8 cellular contexts compared by ENCODE assay signal in the genomic region with DNA sequence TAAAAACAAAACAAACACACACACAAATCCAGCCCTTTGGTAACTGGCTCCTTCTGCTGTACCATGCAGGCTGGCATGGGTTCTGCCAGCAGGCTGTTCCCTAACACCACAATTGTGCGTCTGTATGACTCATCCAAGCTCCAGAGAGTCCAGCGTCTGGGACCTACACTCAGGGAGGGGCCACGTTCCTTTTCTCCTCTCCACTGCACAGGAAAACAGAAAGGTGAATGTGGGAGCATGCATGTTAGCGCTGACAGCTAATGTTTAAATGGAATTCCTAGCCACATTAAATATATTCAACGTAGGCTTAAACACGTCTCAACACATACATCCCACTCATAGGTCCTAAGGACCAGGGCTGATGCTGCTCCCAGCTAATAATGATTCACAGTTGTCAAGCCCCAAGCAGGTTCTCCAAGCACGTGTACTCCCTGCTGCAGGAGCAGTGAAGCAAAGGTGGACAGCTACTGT. TPM values are rescaled to one million over a fixed set of nuclear protein-coding genes. Genes with fewer than 3 reads are reported as not detected.
DNase-seq lines count a peak whose midpoint lies in the region; ATAC-seq, FAIRE-seq and TF ChIP-seq lines count a peak whose summit lies in the region.

No MANE protein-coding gene starts in this region.

- H3K36me3 ChIP-seq in adrenal gland (replicated peaks in 1 of 2) (peaks cover 0 to 7% of the 10 kb centered on the region in 2 donors), smooth muscle cell (ENCODE audit: low read depth) (no peaks in the 10 kb centered on the region)

- TF ChIP-seq POLR2A in A549 (IDR thresholded peaks at IDR 0.05; ENCODE audit: low read length), result no peak
- TF ChIP-seq POLR2A in adrenal gland (IDR thresholded peaks at IDR 0.05), result no peak

- TF ChIP-seq RAD21 in A549 (conservative IDR thresholded peaks at IDR 0.05 in 1 of 2, IDR thresholded peaks at IDR 0.05 in 1 of 2), result peak; percentile 93 to 94

- H3K4me3 ChIP-seq in A549 (no peak overlapping the region), adrenal gland (no peak overlapping the region), smooth muscle cell (no peak overlapping the region)

- WGBS in A549 (ENCODE audit: missing lambda C conversion rate), result 42% methylated on average over 7 of the region's 7 CpGs
- 52 to 63% (median 53%) methylated on average over 7 of the region's 7 CpGs for WGBS in adrenal gland, 4 donors
- WGBS in smooth muscle cell (ENCODE audit: low lambda C conversion rate), result 49% methylated on average over 7 of the region's 7 CpGs

- H2AFZ ChIP-seq in smooth muscle cell (ENCODE audit: low read depth), result no peak overlapping the region

- CTCF ChIA-PET in A549 (lab: Yijun Ruan, JAX), result interaction anchor here (0.6 to 7.7 kb wide), 34 partner anchors 10 to 617 kb away, joined by 3 to 108 read pairs (median 4); a partner anchor contains a TSS

- no peaks in the 10 kb centered on the region for H3K79me2 ChIP-seq in smooth muscle cell (ENCODE audit: low read depth)

- no peak overlapping the region for H3K9ac ChIP-seq in smooth muscle cell (ENCODE audit: low read depth)

- peaks cover 5% of the 10 kb centered on the region for H3F3A ChIP-seq in smooth muscle cell (ENCODE audit: low read depth)

- no peak for TF ChIP-seq EP300 in A549 (IDR thresholded peaks at IDR 0.05)

- H3K4me2 ChIP-seq in A549, result no peak overlapping the region
- H3K4me2 ChIP-seq in smooth muscle cell, result no peak overlapping the region

- intact Hi-C loops in adrenal gland (cut with DNase I), result loop anchor here (5.0 to 10.0 kb wide), 2 partner anchors 126 to 178 kb away; a partner anchor contains a TSS
- intact Hi-C loops in left cardiac atrium (cut with DNase I), result loop anchor here (5.0 to 10.0 kb wide), 2 partner anchors 176 to 193 kb away; no protein-coding TSS in a partner anchor

- ATAC-seq in A549 (peak; percentile 91 to 96), left cardiac atrium (peak; percentile 89 to 91), HG02884 (IDR thresholded peaks at IDR 0.05; ENCODE audit: unreplicated experiment) (no peak), HG02642 (IDR thresholded peaks at IDR 0.05; ENCODE audit: poor library complexity, unreplicated experiment) (no peak)

- peak; percentile 82 for TF ChIP-seq CTCF in A549 (IDR thresholded peaks at IDR 0.05)
- peak; percentile 22 to 78 (median 70) for TF ChIP-seq CTCF in adrenal gland (IDR thresholded peaks at IDR 0.05)
- TF ChIP-seq CTCF in smooth muscle cell (IDR thresholded peaks at IDR 0.05; ENCODE audit: borderline replicate concordance, insufficient read depth, poor library complexity, severe bottlenecking), result peak; percentile 67

- POLR2A ChIA-PET in A549 (lab: Yijun Ruan, JAX), result interaction anchor here (1.1 to 1.2 kb wide), 2 partner anchors 21 to 126 kb away, joined by 3 read pairs; a partner anchor contains a TSS

- H3K27ac ChIP-seq in A549 (no peak overlapping the region), adrenal gland (peak overlapping the region in 1 of 5 donors; percentile 3), smooth muscle cell (ENCODE audit: low read depth) (no peak overlapping the region)

- DNase-seq in A549 (ENCODE audit: low read depth in 1 of 2, low spot score in 1 of 2), result peak in 1 of 2 experiments; percentile 69
- peak; percentile 77 for DNase-seq in HK-2 (ENCODE audit: unreplicated experiment)
- DNase-seq in adrenal gland, result peak; percentile 65 to 89 (median 76)
- peak; percentile 68 for DNase-seq in left cardiac atrium
- DNase-seq in smooth muscle cell (lab: John Stamatoyannopoulos, UW; ENCODE audit: unreplicated experiment), result no peak
- no peak for DNase-seq in UCSD-AML1 (lab: John Stamatoyannopoulos, UW; ENCODE audit: unreplicated experiment)

- no peak for FAIRE-seq in A549 (lab: Jason Lieb, UNC)

- H3K27me3 ChIP-seq in adrenal gland, result no peaks in the 10 kb centered on the region
- H3K27me3 ChIP-seq in smooth muscle cell (ENCODE audit: low read depth), result no peaks in the 10 kb centered on the region

- no peaks in the 10 kb centered on the region for H4K20me1 ChIP-seq in smooth muscle cell (ENCODE audit: low read depth)

- H3K9me3 ChIP-seq in A549, result no peaks in the 10 kb centered on the region
- no peaks in the 10 kb centered on the region for H3K9me3 ChIP-seq in adrenal gland (replicated peaks in 1 of 3)
- no peaks in the 10 kb centered on the region for H3K9me3 ChIP-seq in smooth muscle cell (replicated peaks; ENCODE audit: low read depth)

- peaks cover 15% of the 10 kb centered on the region; the same call in 2 of the 3 replicates for H3K4me1 ChIP-seq in A549
- no peaks in the 10 kb centered on the region for H3K4me1 ChIP-seq in adrenal gland (replicated peaks in 1 of 2)
- peaks cover 6% of the 10 kb centered on the region for H3K4me1 ChIP-seq in smooth muscle cell (ENCODE audit: low read depth)

TF ChIP-seq in A549, 52 proteins besides CTCF, POLR2A, EP300 and RAD21:
- TF ChIP-seq FOSL2 (IDR thresholded peaks at IDR 0.05) (peak; percentile 84), FOSL2 (CRISPR knock-in tag; IDR thresholded peaks at IDR 0.05) (peak; percentile 97), SMC3 (IDR thresholded peaks at IDR 0.05) (peak; percentile 92), JUNB (IDR thresholded peaks at IDR 0.05) (0 out of 2 replicates have a peak, but pooled peaks have one; percentile 31), PHF8 (IDR thresholded peaks at IDR 0.05; ENCODE audit: borderline replicate concordance, low read depth) (no peak), MYC (IDR thresholded peaks at IDR 0.05; ENCODE audit: borderline replicate concordance, low read length) (no peak)
- TF ChIP-seq, protein P1, sequence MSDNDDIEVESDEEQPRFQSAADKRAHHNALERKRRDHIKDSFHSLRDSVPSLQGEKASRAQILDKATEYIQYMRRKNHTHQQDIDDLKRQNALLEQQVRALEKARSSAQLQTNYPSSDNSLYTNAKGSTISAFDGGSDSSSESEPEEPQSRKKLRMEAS (IDR thresholded peaks at IDR 0.05), result no peak

RNA-seq across cellular contexts. Expression of a gene that starts 20.7 kb away (rescaled TPM):
- polyA plus RNA-seq in A549 (2011; rRNA removed) (3.7 and 4.3 TPM in 2 replicates), A549 (2017; fragmentation: RNase III; extraction: RNeasy Plus Mini Kit Qiagen cat#74134 plus additional on column Dnase treatment) (11.4 to 17.7 TPM (median 15.7 TPM) in 3 replicates), adrenal gland (100 to 1,000 TPM in 2 of 3 donors, 1 to 10 TPM in 1; 5.6 to 139 (median 118) TPM), smooth muscle cell (84.0 and 95.4 TPM in 2 replicates)
- polyA plus RNA-seq in A549 (2012; cell fraction: cytosol; rRNA removed), result 9.0 and 13.6 TPM in 2 replicates
- polyA plus RNA-seq in A549 (2012; cell fraction: nucleus; rRNA removed), result 25.2 and 27.9 TPM in 2 replicates
- polyA minus RNA-seq in A549 (2011; rRNA and poly(A)+ RNA removed), result 4.8 and 6.0 TPM in 2 replicates
- total RNA-seq in adrenal gland (10 to 100 TPM; 12.6 to 83.3 (median 40.9) TPM), left cardiac atrium (10 to 100 TPM; 76.7 to 85.7 TPM), smooth muscle cell (32.4 and 47.8 TPM in 2 replicates)

Comparison
In these comparisons a context has a peak if more than half of its experiments do, and no peak if none do; other contexts are left out.
1. ATAC-seq: peak in A549 (2 of 2) and left cardiac atrium (2 of 2); none in HG02884 (single experiment) and HG02642 (single experiment).
2. DNase-seq: peak in HK-2 (single experiment), adrenal gland (7 of 7) and left cardiac atrium (single experiment); none in smooth muscle cell (single experiment) and UCSD-AML1 (single experiment).
3. Peak in every context shown above with its lines, with median percentiles within 50 percentile points of each other: CTCF ChIP-seq.